Comparison of ENCODE assay signal across 16 cellular contexts in genomic region chr12:112913038-112913688, GRCh38. TPM values are rescaled to one million over a fixed set of nuclear protein-coding genes. Genes with fewer than 3 reads are reported as not detected.
A peak's percentile ranks its signal among the peaks of the same experiment; 100 is the strongest.
DNase-seq lines count a peak whose midpoint lies in the region; ATAC-seq and TF ChIP-seq lines count a peak whose summit lies in the region.
"Had no signal": no experiment of that assay in that cellular context is flagged by ENCODE, and none has a peak within 500 bp of the region (broad histone marks: within the 10 kb centered on the region; RNA-seq: fewer than 3 reads in every experiment).

No MANE protein-coding gene starts in this region.

- intact Hi-C loops in CD4-positive, alpha-beta T cell (cut with DNase I, micrococcal nuclease): no loop called here

- H3K9ac ChIP-seq in endodermal cell (ENCODE audit: extremely low read depth, low read length, poor library complexity, severe bottlenecking): no peak overlapping the region
- H3K9ac ChIP-seq: GM23248 had no signal

- no peak overlapping the region for H3K27ac ChIP-seq in CD4-positive, CD25-positive, alpha-beta regulatory T cell (ENCODE audit: insufficient read depth, low read length, poor library complexity, severe bottlenecking)
- H3K27ac ChIP-seq in CD4-positive, alpha-beta T cell (ENCODE audit: low read depth, low read length): no peak overlapping the region
- no peak overlapping the region for H3K27ac ChIP-seq in endodermal cell (ENCODE audit: low read depth, low read length)
- H3K27ac ChIP-seq: A549, C4-2B, GM23248 had no signal

- ATAC-seq in CD4-positive, CD25-positive, alpha-beta regulatory T cell (ENCODE audit: low read depth in 2 of 2): no peak
- ATAC-seq in CD4-positive, alpha-beta T cell (ENCODE audit: poor library complexity): no peak
- no peak for ATAC-seq in WTC11
- no peak for ATAC-seq in GM21367 (IDR thresholded peaks at IDR 0.05; ENCODE audit: unreplicated experiment)
- ATAC-seq: A549, HepG2 had no signal

- WGBS in endodermal cell (ENCODE audit: insufficient coverage in 1 of 2, insufficient read length in 1 of 2), 2 experiments: 83% methylated on average over 1 of the region's 1 CpG; no CpG with 5 or more reads in 1 of the 2 experiments

- no peaks in the 10 kb centered on the region for H3K27me3 ChIP-seq in CD4-positive, CD25-positive, alpha-beta regulatory T cell (ENCODE audit: control insufficient read depth, insufficient read depth, low read length)
- no peaks in the 10 kb centered on the region for H3K27me3 ChIP-seq in CD4-positive, alpha-beta T cell (ENCODE audit: control insufficient read depth, insufficient read depth, low read length)
- H3K27me3 ChIP-seq in endodermal cell (ENCODE audit: control insufficient read depth, insufficient read depth, low read length, poor library complexity, severe bottlenecking): no peaks in the 10 kb centered on the region
- H3K27me3 ChIP-seq: BE2C had no signal

- peaks cover 0 to 20% (median 15%) of the 10 kb centered on the region in 7 donors for H3K9me3 Mint-ChIP-seq in CD4-positive, CD25-positive, alpha-beta regulatory T cell
- peaks cover 7% of the 10 kb centered on the region for H3K9me3 Mint-ChIP-seq in CD4-positive, alpha-beta T cell
- H3K9me3 Mint-ChIP-seq in WTC11 (peaks cover 35% of the 10 kb centered on the region), endodermal cell (peaks cover 36% of the 10 kb centered on the region)

- DNase-seq in CD4-positive, CD25-positive, alpha-beta regulatory T cell: no peak
- no peak for DNase-seq in CD4-positive, alpha-beta T cell
- DNase-seq in WTC11 (ENCODE audit: low spot score) (no peak), endodermal cell (no peak), nucleus accumbens (lab: John Stamatoyannopoulos, UW) (no peak)
- DNase-seq: BE2C; Caco-2; CD8-positive, alpha-beta memory T cell; DND-41; GDM1; GM23248; H7 had no signal

- peak overlapping the region in 3 of 4 donors; percentile 5 to 78 (median 63) for H3K4me3 Mint-ChIP-seq in CD4-positive, CD25-positive, alpha-beta regulatory T cell
- peak overlapping the region; percentile 3 for H3K4me3 Mint-ChIP-seq in CD4-positive, alpha-beta T cell
- H3K4me3 Mint-ChIP-seq in WTC11 (no peak overlapping the region), endodermal cell (no peak overlapping the region)

- peaks cover 12 to 13% of the 10 kb centered on the region in 2 experiments for H3K9me3 ChIP-seq in CD4-positive, CD25-positive, alpha-beta regulatory T cell (ENCODE audit: control insufficient read depth in 2 of 2, low read length in 2 of 2)
- H3K9me3 ChIP-seq in CD4-positive, alpha-beta T cell (ENCODE audit: control insufficient read depth, low read length): peaks cover 8% of the 10 kb centered on the region
- peaks cover 21% of the 10 kb centered on the region for H3K9me3 ChIP-seq in endodermal cell (ENCODE audit: control insufficient read depth, low read length)
- H3K9me3 ChIP-seq: BE2C had no signal

- no peaks in the 10 kb centered on the region for H3K27me3 Mint-ChIP-seq in CD4-positive, CD25-positive, alpha-beta regulatory T cell
- H3K27me3 Mint-ChIP-seq in CD4-positive, alpha-beta T cell: no peaks in the 10 kb centered on the region
- H3K27me3 Mint-ChIP-seq in WTC11 (ENCODE audit: low read depth): peaks cover 8% of the 10 kb centered on the region; the same call in 1 of the 2 replicates
- H3K27me3 Mint-ChIP-seq in endodermal cell (ENCODE audit: insufficient read depth): peaks cover 43% of the 10 kb centered on the region
- H3K27me3 Mint-ChIP-seq: CD8-positive, alpha-beta memory T cell had no signal

- H3K4me1 Mint-ChIP-seq in CD4-positive, CD25-positive, alpha-beta regulatory T cell: peaks cover 26 to 68% (median 58%) of the 10 kb centered on the region in 4 donors
- H3K4me1 Mint-ChIP-seq in CD4-positive, alpha-beta T cell (ENCODE audit: low read depth): peaks cover 51% of the 10 kb centered on the region
- 0 out of 2 replicates have a peak, but pooled peaks cover 3% of the 10 kb centered on the region for H3K4me1 Mint-ChIP-seq in WTC11
- H3K4me1 Mint-ChIP-seq in endodermal cell: no peaks in the 10 kb centered on the region

- H3K36me3 Mint-ChIP-seq in CD4-positive, CD25-positive, alpha-beta regulatory T cell: peaks cover 70% of the 10 kb centered on the region
- peaks cover 93% of the 10 kb centered on the region for H3K36me3 Mint-ChIP-seq in CD4-positive, alpha-beta T cell (ENCODE audit: low read depth)
- peaks cover 13% of the 10 kb centered on the region for H3K36me3 Mint-ChIP-seq in WTC11
- H3K36me3 Mint-ChIP-seq in endodermal cell (ENCODE audit: low read depth): no peaks in the 10 kb centered on the region

- H3K4me3 ChIP-seq in CD4-positive, CD25-positive, alpha-beta regulatory T cell (ENCODE audit: low read depth, low read length): no peak overlapping the region
- H3K4me3 ChIP-seq in endodermal cell (ENCODE audit: low read length): peak overlapping the region; percentile 26
- H3K4me3 ChIP-seq: A549, GM23248 had no signal

- POLR2A ChIA-PET in CD4-positive, alpha-beta T cell (lab: Charles Lee): interaction anchor here (0.9 kb wide), 1 partner anchor 65 kb away, joined by 9 read pairs; the partner anchor contains the start of gene OAS2
- POLR2A ChIA-PET in WTC11 (lab: Charles Lee): no interaction called here

- CTCF ChIA-PET in CD4-positive, alpha-beta T cell (lab: Charles Lee): no interaction called here
- CTCF ChIA-PET in WTC11 (lab: Charles Lee): no interaction called here

- H3K27ac Mint-ChIP-seq in CD4-positive, CD25-positive, alpha-beta regulatory T cell: no peak overlapping the region
- H3K27ac Mint-ChIP-seq in CD4-positive, alpha-beta T cell: no peak overlapping the region
- H3K27ac Mint-ChIP-seq in WTC11 (no peak overlapping the region), endodermal cell (no peak overlapping the region)

- peaks cover 51% of the 10 kb centered on the region for H3K36me3 ChIP-seq in CD4-positive, CD25-positive, alpha-beta regulatory T cell (ENCODE audit: control insufficient read depth, insufficient read depth, low read length)
- no peaks in the 10 kb centered on the region for H3K36me3 ChIP-seq in endodermal cell (ENCODE audit: control insufficient read depth, insufficient read depth, low read length)

- no peak for TF ChIP-seq CTCF in CD4-positive, alpha-beta T cell (IDR thresholded peaks at IDR 0.05)
- TF ChIP-seq CTCF in WTC11 (IDR thresholded peaks at IDR 0.05): no peak
- no peak for TF ChIP-seq CTCF in endodermal cell (conservative IDR thresholded peaks at IDR 0.05)

- peaks cover 32% of the 10 kb centered on the region for H3K4me1 ChIP-seq in CD4-positive, CD25-positive, alpha-beta regulatory T cell (ENCODE audit: control insufficient read depth, insufficient read depth, low read length, poor library complexity, severe bottlenecking)
- H3K4me1 ChIP-seq in endodermal cell (ENCODE audit: control insufficient read depth, insufficient read depth, low read length): no peaks in the 10 kb centered on the region
- H3K4me1 ChIP-seq: A549, BE2C, Caco-2 had no signal

TF ChIP-seq in WTC11, 78 proteins besides CTCF, POLR2A, EP300 and RAD21 (continues in another document):
- TF ChIP-seq STAT6 (CRISPR knock-in tag; conservative IDR thresholded peaks at IDR 0.05; ENCODE audit: low read depth) (no peak), GTF2I (CRISPR knock-in tag; conservative IDR thresholded peaks at IDR 0.05) (peak; percentile 63)

RNA-seq across cellular contexts. Expression of gene OAS1, which starts 6.4 kb away (rescaled TPM):
- 44.2 TPM for total RNA-seq in CD4-positive, CD25-positive, alpha-beta regulatory T cell
- polyA plus RNA-seq in CD4-positive, CD25-positive, alpha-beta regulatory T cell: 100 to 1,000 TPM in 3 of 4 donors, 10 to 100 TPM in 1; 95.4 to 115 (median 111) TPM
- total RNA-seq in CD4-positive, alpha-beta T cell: 1 to 10 TPM; 2.6 to 3.4 TPM
- total RNA-seq in WTC11 (2021): 0.24 to 0.30 TPM (median 0.27 TPM) in 3 replicates
- total RNA-seq in endodermal cell: not detected
- not detected for polyA plus RNA-seq in endodermal cell (2013, experiment 1 of 2)
- not detected for polyA plus RNA-seq in endodermal cell (2013, experiment 2 of 2)
- total RNA-seq: GM23248 had no signal

RNA-seq across cellular contexts. Expression of gene OAS3, which starts 25.1 kb away (rescaled TPM):
- 36.5 TPM for total RNA-seq in CD4-positive, CD25-positive, alpha-beta regulatory T cell
- polyA plus RNA-seq in CD4-positive, CD25-positive, alpha-beta regulatory T cell: 10 to 100 TPM; 12.2 to 17.7 (median 14.5) TPM
- total RNA-seq in CD4-positive, alpha-beta T cell: 10 to 100 TPM; 13.9 to 14.5 TPM
- total RNA-seq in WTC11 (2021) (1.2 to 1.6 TPM (median 1.4 TPM) in 3 replicates), endodermal cell (under 1 TPM; 0.64 to 0.84 TPM)
- polyA plus RNA-seq in endodermal cell (2013, experiment 1 of 2): 0.32 TPM
- polyA plus RNA-seq in endodermal cell (2013, experiment 2 of 2): 0.29 TPM

Comparison
In these comparisons a context has a peak if more than half of its experiments do, and no peak if none do; other contexts are left out.
1. H3K4me3 Mint-ChIP-seq: peak in CD4-positive, CD25-positive, alpha-beta regulatory T cell (3 of 4) and CD4-positive, alpha-beta T cell (single experiment); none in WTC11 (single experiment) and endodermal cell (single experiment).
2. RNA of gene OAS1, which starts 6.4 kb away (total RNA-seq): 44.2 TPM in CD4-positive, CD25-positive, alpha-beta regulatory T cell (single experiment); 2.6 to 3.4 TPM in CD4-positive, alpha-beta T cell, 0.24 to 0.30 TPM in WTC11 and not detected in endodermal cell; every median in the first group is over 10 times any median in the second.